Comparison of ENCODE assay signal across 26 cellular contexts in genomic region chr1:7873801-7874795, GRCh38. TPM values are rescaled to one million over a fixed set of nuclear protein-coding genes. Genes with fewer than 3 reads are reported as not detected.
"Had no signal": no experiment of that assay in that cellular context is flagged by ENCODE, and none has a peak within 500 bp of the region (broad histone marks: within the 10 kb centered on the region; RNA-seq: fewer than 3 reads in every experiment).

No MANE protein-coding gene starts in this region.

- H3K27me3 ChIP-seq: adrenal gland, brain microvascular endothelial cell, SJCRH30 had no signal

- ATAC-seq: activated CD8-positive, alpha-beta T cell treated with anti-CD3 and anti-CD28 coated beads, Interleukin-2, amount 10 ng/mL, durations not matched to agents 7 days and 5 days; activated naive CD4-positive, alpha-beta T cell treated with anti-CD3 and anti-CD28 coated beads, Interleukin-2, amount 50 U/mL, for 72 hours; Panc1 had no signal

- H3K9me3 ChIP-seq: adrenal gland, SK-N-SH had no signal

- DNase-seq: activated CD4-positive, alpha-beta T cell treated with anti-CD3 and anti-CD28 coated beads, Interleukin-2, amount 10 ng/mL, durations not matched to agents 24 days and 14 days; activated CD4-positive, alpha-beta T cell treated with anti-CD3 and anti-CD28 coated beads, Interleukin-2, amount 50 U/mL, for 48 hours; activated CD8-positive, alpha-beta T cell treated with anti-CD3 and anti-CD28 coated beads, Interleukin-2, amount 10 ng/mL, durations not matched to agents 7 days and 5 days; activated gamma-delta T cell treated with Interleukin-2 at 50 U/mL for 16 hours; activated naive CD4-positive, alpha-beta T cell treated with anti-CD3 and anti-CD28 coated beads for 36 hours; activated T-cell treated with anti-CD3 and anti-CD28 coated beads, Interleukin-2, amount 50 U/mL, for 24 hours; brain microvascular endothelial cell; central memory CD4-positive, alpha-beta T cell; Karpas-422; KBM-7; NCI-H1048; NCI-H1105 treated with DMSO at 0.1 percent for 48 hours; NCI-H1436; NCI-H1694 treated with DMSO at 0.1 percent for 48 hours; NCI-H2029; NCI-H345; NCI-H524 treated with DMSO at 0.1 percent for 48 hours; SHP77; SJCRH30; SK-N-SH had no signal

- H3K4me3 ChIP-seq: adrenal gland, SJCRH30 had no signal

- H3K4me2 ChIP-seq: SK-N-SH had no signal

- H3K36me3 ChIP-seq: adrenal gland, brain microvascular endothelial cell, SJCRH30 had no signal

- H3K4me1 ChIP-seq: adrenal gland, SJCRH30 had no signal

- H3K27ac ChIP-seq: adrenal gland, brain microvascular endothelial cell, SJCRH30 had no signal

RNA-seq across cellular contexts. Expression of gene UTS2, which starts 21.2 kb away (rescaled TPM):
- total RNA-seq: activated CD4-positive, alpha-beta T cell treated with anti-CD3 and anti-CD28 coated beads, Interleukin-2, amount 10 ng/mL, durations not matched to agents 24 days and 14 days; activated naive CD4-positive, alpha-beta T cell treated with anti-CD3 and anti-CD28 coated beads for 36 hours; MCF 10A; NCI-H460; RPMI7951; SJCRH30 had no signal
